1 cellular context compared by ENCODE assay signal in the genomic region with DNA sequence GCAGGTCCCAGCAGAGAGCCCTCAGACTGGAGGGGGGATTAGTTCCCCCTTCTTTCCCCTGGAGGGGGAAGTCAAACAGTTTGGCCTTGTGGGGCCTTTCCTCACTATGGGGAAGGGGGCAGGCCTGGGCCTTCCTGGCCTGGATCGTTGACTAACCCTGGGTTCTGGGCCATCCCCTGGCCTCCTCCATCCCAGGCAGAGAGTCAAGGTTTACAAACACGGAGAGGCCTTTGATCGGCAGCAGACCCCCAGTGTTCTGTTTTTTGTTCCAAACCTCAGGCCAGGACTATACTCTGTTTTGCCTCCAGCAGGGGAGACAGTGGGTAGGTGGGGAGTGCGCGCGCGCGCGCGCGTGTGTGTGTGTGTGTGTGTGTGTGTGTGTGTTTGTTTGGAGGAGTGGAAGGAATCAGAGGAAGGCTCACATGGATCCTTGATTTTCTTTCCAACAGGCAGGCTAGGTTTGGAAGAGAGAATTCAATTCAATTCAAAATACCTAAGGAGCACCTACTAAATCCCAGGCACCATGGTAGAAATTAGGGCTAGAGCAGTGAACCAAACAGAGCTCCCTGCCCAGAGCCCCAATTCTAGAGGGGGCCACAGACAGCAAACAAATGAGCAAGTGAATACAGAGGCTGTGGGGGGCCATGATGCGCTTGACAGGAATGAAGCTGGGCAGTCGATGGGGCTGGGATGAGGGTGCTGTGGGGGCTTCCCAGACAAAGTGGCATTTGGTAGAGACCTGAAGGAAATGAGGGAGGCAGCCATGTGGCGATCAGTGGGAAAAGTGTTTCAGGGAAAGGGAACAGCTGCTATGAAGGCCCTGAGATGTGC.
TF ChIP-seq lines count a peak whose summit lies in the region.

No MANE protein-coding gene starts in this region.

TF ChIP-seq in H1, 55 proteins besides CTCF, POLR2A, EP300 and RAD21:
- TF ChIP-seq, protein P1, sequence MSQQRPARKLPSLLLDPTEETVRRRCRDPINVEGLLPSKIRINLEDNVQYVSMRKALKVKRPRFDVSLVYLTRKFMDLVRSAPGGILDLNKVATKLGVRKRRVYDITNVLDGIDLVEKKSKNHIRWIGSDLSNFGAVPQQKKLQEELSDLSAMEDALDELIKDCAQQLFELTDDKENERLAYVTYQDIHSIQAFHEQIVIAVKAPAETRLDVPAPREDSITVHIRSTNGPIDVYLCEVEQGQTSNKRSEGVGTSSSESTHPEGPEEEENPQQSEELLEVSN (IDR thresholded peaks at IDR 0.05), result no peak
- TF ChIP-seq TAF7 (optimal IDR thresholded peaks at IDR 0.05; ENCODE audit: borderline replicate concordance, low read depth, low read length) (no peak), CBX8 (IDR thresholded peaks at IDR 0.05; ENCODE audit: borderline replicate concordance, low read depth, low read length) (no peak), BRCA1 (IDR thresholded peaks at IDR 0.05; ENCODE audit: low read depth, low read length) (no peak), SRF (IDR thresholded peaks at IDR 0.05; ENCODE audit: low read depth, low read length) (no peak), CHD2 (IDR thresholded peaks at IDR 0.05; ENCODE audit: low read length) (no peak), SIRT6 (IDR thresholded peaks at IDR 0.05; ENCODE audit: low read length) (no peak), CEBPB (IDR thresholded peaks at IDR 0.05; ENCODE audit: low read depth, low read length) (no peak), CHD7 (IDR thresholded peaks at IDR 0.05; ENCODE audit: insufficient replicate concordance, low read length) (no peak), BCL11A (IDR thresholded peaks at IDR 0.05; ENCODE audit: low read depth in 2 of 2, low read length in 2 of 2) (no peak), MAX (IDR thresholded peaks at IDR 0.05) (no peak), ATF2 (IDR thresholded peaks at IDR 0.05; ENCODE audit: low read length) (no peak), SIN3A (conservative IDR thresholded peaks at IDR 0.05 in 1 of 2, IDR thresholded peaks at IDR 0.05 in 1 of 2; ENCODE audit: low read depth in 1 of 2, low read length in 2 of 2) (no peak), JUND (IDR thresholded peaks at IDR 0.05; ENCODE audit: low read length) (no peak), KDM5A (IDR thresholded peaks at IDR 0.05; ENCODE audit: low read length) (no peak), SP4 (IDR thresholded peaks at IDR 0.05; ENCODE audit: low read length) (no peak)
